ENCODE assay signal across 21 cellular contexts in genomic region chr3:62433396-62433795, GRCh38.
"Had no signal": no experiment of that assay in that cellular context is flagged by ENCODE, and none has a peak within 500 bp of the region (broad histone marks: within the 10 kb centered on the region; RNA-seq: fewer than 3 reads in every experiment).

No MANE protein-coding gene starts in this region.

- DNase-seq: dermis blood vessel endothelial cell; effector memory CD4-positive, alpha-beta T cell; foreskin keratinocyte; heart left ventricle; kidney glomerular epithelial cell; left ventricle myocardium superior; lower lobe of right lung; natural killer cell; occipital lobe; ovary; posterior cingulate gyrus; psoas muscle; right cardiac atrium; sigmoid colon; stimulated activated CD4-positive, alpha-beta T cell treated with anti-CD3 and anti-CD28 coated beads, Interleukin-2, amount 100 ng/mL, for 24 hours; stimulated activated CD4-positive, alpha-beta T cell treated with anti-CD3 and anti-CD28 coated beads, Interleukin-4, amount 100 ng/mL, for 24 hours; stimulated activated naive CD4-positive, alpha-beta T cell treated with Interleukin-2 at 50 U/mL for 16 hours; stomach; tibial artery had no signal

- ATAC-seq: foreskin keratinocyte; gastroesophageal sphincter; heart left ventricle; left ventricle myocardium superior; lower lobe of right lung; natural killer cell; psoas muscle; right cardiac atrium; stimulated activated effector memory CD8-positive, alpha-beta T cell treated with anti-CD3 and anti-CD28 coated beads, Interleukin-12 subunit alpha, Interleukin-12 subunit beta, amount 100 ng/mL, for 72 hours had no signal
